7 cellular contexts compared by ENCODE assay signal in the genomic region with DNA sequence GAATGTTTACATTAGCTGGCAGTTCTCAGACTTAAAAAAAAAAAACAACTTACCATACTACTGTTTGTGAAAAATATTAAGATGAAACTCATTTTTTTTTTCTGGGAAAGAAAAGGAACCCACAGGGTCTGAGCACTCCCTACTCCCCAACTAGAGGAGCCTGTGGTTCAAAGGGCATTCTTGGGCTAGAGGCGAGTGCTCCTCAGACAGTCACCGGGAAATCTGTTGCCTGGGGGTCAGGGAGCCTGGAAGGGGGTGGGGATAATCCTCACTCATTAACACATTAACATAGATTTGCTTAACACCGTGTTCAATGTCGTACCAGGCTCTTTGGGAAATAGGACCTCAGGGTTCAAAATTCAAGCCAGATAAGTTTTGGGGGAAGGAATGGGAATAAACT. TPM values are rescaled to one million over a fixed set of nuclear protein-coding genes. Genes with fewer than 3 reads are reported as not detected.
"Had no signal": no experiment of that assay in that cellular context is flagged by ENCODE, and none has a peak within 500 bp of the region (broad histone marks: within the 10 kb centered on the region; RNA-seq: fewer than 3 reads in every experiment).

No MANE protein-coding gene starts in this region.

- H3K4me3 ChIP-seq: K562 had no signal

- H3K27ac ChIP-seq: HL-60 had no signal

- ATAC-seq: HepG2, K562 had no signal

- DNase-seq: IMR-90, KBM-7, KG1 had no signal

RNA-seq across cellular contexts. Expression of gene LAMA3, which starts 57.6 kb away (rescaled TPM):
- polyA plus RNA-seq: IgD-negative memory B cell, K562 had no signal
